Comparison of ENCODE assay signal across 23 cellular contexts in genomic region chr4:41288254-41288653, GRCh38. TPM values are rescaled to one million over a fixed set of nuclear protein-coding genes. Genes with fewer than 3 reads are reported as not detected.
"Had no signal": no experiment of that assay in that cellular context is flagged by ENCODE, and none has a peak within 500 bp of the region (broad histone marks: within the 10 kb centered on the region; RNA-seq: fewer than 3 reads in every experiment).

No MANE protein-coding gene starts in this region.

- H3K27me3 ChIP-seq: MG63, SJCRH30 had no signal

- H3K4me3 ChIP-seq: MG63, SJCRH30 had no signal

- H3K9me3 ChIP-seq: MG63, SJCRH30 had no signal

- H3K36me3 ChIP-seq: MG63, SJCRH30 had no signal

- DNase-seq: Karpas-422, KG1, MG63, NCI-H1092, NCI-H1105 treated with DMSO at 0.1 percent for 48 hours, NCI-H1417 treated with DMSO at 0.1 percent for 48 hours, NCI-H146, NCI-H1694 treated with DMSO at 0.1 percent for 48 hours, NCI-H1930, NCI-H2081, NCI-H2171, NCI-H226, NCI-H510A, NCI-H524 treated with DMSO at 0.1 percent for 48 hours, NCI-H69, NCI-H774, SHP77 treated with DMSO at 0.1 percent for 48 hours, SJCRH30 had no signal

- ATAC-seq: Panc1 had no signal

- H3K27ac ChIP-seq: HL-60, RWPE1, SJCRH30 had no signal

RNA-seq across cellular contexts. Expression of gene UCHL1, which starts 31.5 kb away (rescaled TPM):
- total RNA-seq: HT-29; T-helper 1 cell treated with Interleukin-12 subunit alpha and Interleukin-12 subunit beta and Interleukin-4 antibody, amounts not matched to agents 30 ng/mL and 1 ng/mL, for 36 hours had no signal
